In genomic region chr9:107637421-107638420, GRCh38 we compare ENCODE assay signal across 8 cellular contexts.
DNase-seq lines count a peak whose midpoint lies in the region; TF ChIP-seq lines count a peak whose summit lies in the region.

No MANE protein-coding gene starts in this region.

- H3K4me3 ChIP-seq in MM.1S (ENCODE audit: low read length): peak overlapping the region; percentile 55
- peak overlapping the region; percentile 46 for H3K4me3 ChIP-seq in astrocyte of the cerebellum (ENCODE audit: low read depth, low read length)
- peak overlapping the region; percentile 42 to 44 for H3K4me3 ChIP-seq in right atrium auricular region
- H3K4me3 ChIP-seq in osteoblast (ENCODE audit: insufficient read depth, low read length): peak overlapping the region; percentile 71

- H3K9me3 ChIP-seq in MM.1S (replicated peaks; ENCODE audit: insufficient read depth, low read length): no peaks in the 10 kb centered on the region
- no peaks in the 10 kb centered on the region for H3K9me3 ChIP-seq in right atrium auricular region
- H3K9me3 ChIP-seq in osteoblast (ENCODE audit: low read depth, low read length): no peaks in the 10 kb centered on the region

- DNase-seq in GM04503 (ENCODE audit: low read depth) (peak; percentile 86), MM.1S (peak; percentile 37), astrocyte of the cerebellum (ENCODE audit: low read depth) (peak; percentile 84), right atrium auricular region (ENCODE audit: low spot score) (peak; percentile 98), osteoblast (ENCODE audit: insufficient read length, low spot score, missing footprints) (peak; percentile 98), AML-193 (lab: John Stamatoyannopoulos, UW) (no peak), GOT3 (lab: John Stamatoyannopoulos, UW) (no peak)
- no peak for DNase-seq in activated CD4-positive, alpha-beta T cell treated with anti-CD3 and anti-CD28 coated beads, Interleukin-2, amount 50 U/mL, for 48 hours

- no peaks in the 10 kb centered on the region for H3K79me2 ChIP-seq in MM.1S (ENCODE audit: low read length)
- no peaks in the 10 kb centered on the region for H3K79me2 ChIP-seq in osteoblast (ENCODE audit: insufficient read depth, low read length)

- H3K27ac ChIP-seq in MM.1S (ENCODE audit: low read length) (peak overlapping the region; percentile 87; the same call in 1 of the 2 replicates), right atrium auricular region (peak overlapping the region; percentile 94 to 96), osteoblast (ENCODE audit: low read depth, low read length) (peak overlapping the region; percentile 98)

- H3K4me1 ChIP-seq in MM.1S (ENCODE audit: low read length) (peaks cover 7% of the 10 kb centered on the region; the same call in 1 of the 2 replicates), right atrium auricular region (peaks cover 0 to 21% of the 10 kb centered on the region in 2 donors), osteoblast (ENCODE audit: insufficient read depth, low read length) (peaks cover 36% of the 10 kb centered on the region)

- no peaks in the 10 kb centered on the region for H3K27me3 ChIP-seq in MM.1S (replicated peaks; ENCODE audit: insufficient read depth, low read length)
- no peaks in the 10 kb centered on the region for H3K27me3 ChIP-seq in right atrium auricular region
- no peaks in the 10 kb centered on the region for H3K27me3 ChIP-seq in osteoblast (ENCODE audit: insufficient read depth, low read length)

- peak overlapping the region; percentile 74 for H3K9ac ChIP-seq in MM.1S (ENCODE audit: low read length)

- H3K4me2 ChIP-seq in MM.1S (ENCODE audit: low read depth, low read length): peak overlapping the region; percentile 91
- H3K4me2 ChIP-seq in osteoblast (ENCODE audit: insufficient read depth, low read length): peak overlapping the region; percentile 95

- no peaks in the 10 kb centered on the region for H3K36me3 ChIP-seq in MM.1S (replicated peaks; ENCODE audit: insufficient read depth, low read length)
- H3K36me3 ChIP-seq in right atrium auricular region: no peaks in the 10 kb centered on the region
- no peaks in the 10 kb centered on the region for H3K36me3 ChIP-seq in osteoblast (ENCODE audit: insufficient read depth, low read length)

- TF ChIP-seq CTCF in MM.1S (IDR thresholded peaks at IDR 0.05; ENCODE audit: low read length) (no peak), astrocyte of the cerebellum (IDR thresholded peaks at IDR 0.05; ENCODE audit: low read depth, low read length, missing control alignments) (peak; percentile 37), right atrium auricular region (IDR thresholded peaks at IDR 0.05) (peak in 1 of 2 donors; percentile 28), osteoblast (IDR thresholded peaks at IDR 0.05; ENCODE audit: extremely low read depth, low read depth, low read length) (no peak)

- peaks cover 10% of the 10 kb centered on the region; the same call in 1 of the 2 replicates for H3F3A ChIP-seq in MM.1S (ENCODE audit: insufficient read depth, low read length)

- H2AFZ ChIP-seq in MM.1S (ENCODE audit: low read length) (peak overlapping the region; percentile 55), osteoblast (ENCODE audit: low read length) (no peak overlapping the region)

- no peaks in the 10 kb centered on the region for H4K20me1 ChIP-seq in MM.1S (ENCODE audit: insufficient read depth, low read length)
- no peaks in the 10 kb centered on the region for H4K20me1 ChIP-seq in osteoblast (ENCODE audit: insufficient read depth, low read length)

- no peaks in the 10 kb centered on the region for H3K9me2 ChIP-seq in MM.1S (replicated peaks; ENCODE audit: insufficient read depth, low read length)

- in situ Hi-C loops in astrocyte of the cerebellum (cut with HindIII; ENCODE audit: low sequenced_read_pairs): no loop called here

Comparison
In these comparisons a context has a peak if more than half of its experiments do, and no peak if none do; other contexts are left out.
1. DNase-seq: peak in GM04503 (single experiment), MM.1S (single experiment), astrocyte of the cerebellum (single experiment), right atrium auricular region (single experiment) and osteoblast (single experiment); none in AML-193 (0 of 2), activated CD4-positive, alpha-beta T cell treated with anti-CD3 and anti-CD28 coated beads, Interleukin-2, amount 50 U/mL, for 48 hours (0 of 2) and GOT3 (single experiment).
2. Peak in every context shown above with its lines, with median percentiles within 50 percentile points of each other: H3K27ac ChIP-seq and H3K4me3 ChIP-seq.